Comparison of ENCODE assay signal across 8 cellular contexts in the genomic region with DNA sequence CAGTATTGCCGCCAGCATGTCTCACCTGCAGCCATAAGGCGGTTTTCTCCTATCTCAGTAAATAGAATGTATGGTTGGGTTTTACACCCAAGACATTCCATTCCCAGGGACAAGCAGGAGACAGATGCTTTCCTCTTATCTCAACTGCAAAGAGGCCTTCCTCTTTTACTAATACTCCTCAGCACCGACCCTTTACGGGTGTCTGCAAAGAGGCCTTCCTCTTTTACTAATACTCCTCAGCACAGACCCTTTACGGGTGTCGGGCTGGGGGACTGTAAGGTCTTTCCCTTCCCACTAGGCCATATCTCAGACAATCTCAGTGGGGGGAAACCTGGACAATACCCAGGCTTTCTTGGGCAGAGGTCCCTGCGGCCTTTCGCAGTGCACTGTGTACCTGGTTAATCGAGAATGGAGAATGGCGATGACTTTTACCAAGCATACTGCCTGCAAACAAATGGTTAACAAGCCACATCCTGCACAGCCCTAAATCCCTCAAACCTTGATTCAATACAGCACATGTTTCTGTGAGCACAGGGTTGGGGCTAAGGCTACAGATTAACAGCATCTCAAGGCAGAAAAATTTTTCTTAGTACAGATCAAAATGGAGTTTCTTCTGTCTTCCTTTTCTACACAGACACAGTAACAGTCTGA. TPM values are rescaled to one million over a fixed set of nuclear protein-coding genes. Genes with fewer than 3 reads are reported as not detected.
DNase-seq lines count a peak whose midpoint lies in the region; ATAC-seq and TF ChIP-seq lines count a peak whose summit lies in the region.
"Not testable (repeated sequence)": the region's sequence is repeated elsewhere in the genome, so short reads cannot be mapped to it uniquely, and the experiment has no call there.

No MANE protein-coding gene starts in this region.

- not testable (repeated sequence) for H3K27ac ChIP-seq in HCT116 (ENCODE audit: low read depth, low read length); muscle layer of colon (ENCODE audit: low read depth, low read length)
- H3K27ac ChIP-seq in OCI-LY7 (ENCODE audit: low read depth, low read length, poor library complexity, severe bottlenecking) = peak overlapping the region; percentile 3
- H3K27ac ChIP-seq in left ventricle myocardium inferior (replicated peaks) = peak overlapping the region; percentile 98

- H3K36me3 ChIP-seq in HCT116 (ENCODE audit: control insufficient read depth in 1 of 2, insufficient read depth in 2 of 2, low read length in 2 of 2) = not testable (repeated sequence)
- H3K36me3 ChIP-seq in OCI-LY7 (ENCODE audit: insufficient read depth, low read length) = peaks cover 37% of the 10 kb centered on the region
- peaks cover 51% of the 10 kb centered on the region for H3K36me3 ChIP-seq in left ventricle myocardium inferior
- H3K36me3 ChIP-seq in muscle layer of colon (ENCODE audit: insufficient read depth, low read length) = peaks cover 38% of the 10 kb centered on the region

- peaks cover 12% of the 10 kb centered on the region for H3K79me2 ChIP-seq in HCT116 (ENCODE audit: insufficient read depth, low read length)
- peaks cover 14% of the 10 kb centered on the region; the same call in 1 of the 2 replicates for H3K79me2 ChIP-seq in OCI-LY7 (ENCODE audit: insufficient read depth, low read depth, low read length)

- peaks cover 44% of the 10 kb centered on the region for H3K36me3 Mint-ChIP-seq in activated CD8-positive, alpha-beta T cell treated with anti-CD3 and anti-CD28 coated beads for 36 hours (ENCODE audit: low read depth)
- H3K36me3 Mint-ChIP-seq in central memory CD8-positive, alpha-beta T cell (ENCODE audit: insufficient read depth) = peaks cover 17% of the 10 kb centered on the region

- not testable (repeated sequence) for TF ChIP-seq CTCF in AG10803 (conservative IDR thresholded peaks at IDR 0.05; ENCODE audit: low read length); HCT116 (IDR thresholded peaks at IDR 0.05 in 2 of 3, conservative IDR thresholded peaks at IDR 0.05 in 1 of 3; ENCODE audit: borderline replicate concordance in 1 of 3, insufficient read depth in 1 of 3, low read depth in 2 of 3, low read length in 2 of 3); OCI-LY7 (conservative IDR thresholded peaks at IDR 0.05; ENCODE audit: low read length); activated CD8-positive, alpha-beta T cell treated with anti-CD3 and anti-CD28 coated beads for 36 hours (IDR thresholded peaks at IDR 0.05); left ventricle myocardium inferior (IDR thresholded peaks at IDR 0.05; ENCODE audit: borderline replicate concordance)

- H3K4me3 Mint-ChIP-seq in activated CD8-positive, alpha-beta T cell treated with anti-CD3 and anti-CD28 coated beads for 36 hours = peak overlapping the region; percentile 92
- peak overlapping the region; percentile 95 for H3K4me3 Mint-ChIP-seq in central memory CD8-positive, alpha-beta T cell

- TSS peak; percentile 39 for BruUV-seq in HCT116 (replicated peaks; lab: Mats Ljungman, UMichigan)
- not testable (repeated sequence) for BruUV-seq in OCI-LY7 (replicated peaks; lab: Mats Ljungman, UMichigan)

- H3K9ac ChIP-seq in HCT116 (ENCODE audit: low read length) = peak overlapping the region; percentile 76
- H3K9ac ChIP-seq in muscle layer of colon (ENCODE audit: low read length) = peak overlapping the region; percentile 67

- peak overlapping the region; percentile 87 for H3K4me2 ChIP-seq in HCT116 (ENCODE audit: low read length)
- H3K4me2 ChIP-seq in OCI-LY7 (ENCODE audit: low read length) = peak overlapping the region; percentile 97

- H3K9me2 ChIP-seq in HCT116 (ENCODE audit: insufficient read depth); OCI-LY7 (ENCODE audit: insufficient read depth, low read length): not testable (repeated sequence)

- RAD21 ChIA-PET in HCT116 (lab: Charles Lee; ENCODE audit: low non-redundant PET in 1 of 2, low total read pairs in 2 of 2, uncharacterized antibody in 2 of 2, unreplicated experiment in 2 of 2) = not testable (repeated sequence)

- H3K4me3 ChIP-seq in AG10803 (ENCODE audit: low read length) (peak overlapping the region; percentile 82), HCT116 (replicated peaks in 1 of 2; ENCODE audit: low read depth in 1 of 2, low read length in 2 of 2) (peak overlapping the region; percentile 87 to 91), OCI-LY7 (ENCODE audit: low read depth, low read length, poor library complexity, severe bottlenecking) (peak overlapping the region; percentile 95), left ventricle myocardium inferior (peak overlapping the region; percentile 91), muscle layer of colon (ENCODE audit: low read depth in 1 of 2, low read length in 2 of 2) (peak overlapping the region; percentile 77 to 89)

- H2AFZ ChIP-seq in HCT116 (ENCODE audit: low read depth, low read length, poor library complexity, severe bottlenecking) = not testable (repeated sequence)
- peak overlapping the region; percentile 58; the same call in 1 of the 2 replicates for H2AFZ ChIP-seq in OCI-LY7 (ENCODE audit: low read length)

- not testable (repeated sequence) for H3K27me3 Mint-ChIP-seq in activated CD8-positive, alpha-beta T cell treated with anti-CD3 and anti-CD28 coated beads for 36 hours; central memory CD8-positive, alpha-beta T cell

- not testable (repeated sequence) for TF ChIP-seq RAD21 in HCT116 (IDR thresholded peaks at IDR 0.05; ENCODE audit: low read depth)

- H4K20me1 ChIP-seq in HCT116 (ENCODE audit: insufficient read depth); OCI-LY7 (ENCODE audit: insufficient read depth, low read length): not testable (repeated sequence)

- not testable (repeated sequence) for ATAC-seq in HCT116; activated CD8-positive, alpha-beta T cell treated with anti-CD3 and anti-CD28 coated beads for 36 hours; central memory CD8-positive, alpha-beta T cell (replicated peaks; ENCODE audit: extremely low read depth, poor library complexity, severe bottlenecking)

- POLR2A ChIA-PET in HCT116 (lab: Charles Lee) = not testable (repeated sequence)
- POLR2A ChIA-PET in OCI-LY7 (lab: Charles Lee) = interaction anchor here (4.8 kb wide), 1 partner anchor 29 kb away, joined by 42 read pairs; a partner anchor contains a TSS
- POLR2A ChIA-PET in activated CD8-positive, alpha-beta T cell treated with anti-CD3 and anti-CD28 coated beads for 36 hours (lab: Charles Lee) = interaction anchor here (0.8 to 5.0 kb wide), 4 partner anchors 8 to 320 kb away, joined by 3 to 67 read pairs (median 6); a partner anchor contains a TSS

- peaks cover 52% of the 10 kb centered on the region for H3K4me1 Mint-ChIP-seq in activated CD8-positive, alpha-beta T cell treated with anti-CD3 and anti-CD28 coated beads for 36 hours (ENCODE audit: low read depth)
- peaks cover 79% of the 10 kb centered on the region for H3K4me1 Mint-ChIP-seq in central memory CD8-positive, alpha-beta T cell

- H3K4me1 ChIP-seq in HCT116 (ENCODE audit: control insufficient read depth in 1 of 2, insufficient read depth in 2 of 2, low read length in 2 of 2) (peaks cover 30 to 59% of the 10 kb centered on the region in 2 experiments), OCI-LY7 (ENCODE audit: insufficient read depth, low read length, poor library complexity, severe bottlenecking) (peaks cover 29% of the 10 kb centered on the region), left ventricle myocardium inferior (peaks cover 92% of the 10 kb centered on the region), muscle layer of colon (ENCODE audit: insufficient read depth, low read length) (peaks cover 29% of the 10 kb centered on the region)

- H3K9me3 Mint-ChIP-seq in activated CD8-positive, alpha-beta T cell treated with anti-CD3 and anti-CD28 coated beads for 36 hours; central memory CD8-positive, alpha-beta T cell: not testable (repeated sequence)

- DNase-seq in AG10803 (ENCODE audit: low read depth); HCT116 (ENCODE audit: low read depth, low spot score); central memory CD8-positive, alpha-beta T cell (ENCODE audit: low spot score in 2 of 2); left ventricle myocardium inferior: not testable (repeated sequence)
- DNase-seq in OCI-LY7 (ENCODE audit: low spot score) = peak; percentile 31
- DNase-seq in activated CD8-positive, alpha-beta T cell treated with anti-CD3 and anti-CD28 coated beads for 36 hours = peak; percentile 56
- peak; percentile 16 for DNase-seq in stimulated activated CD4-positive, alpha-beta T cell treated with anti-CD3 and anti-CD28 coated beads, Interleukin-4, amount 100 ng/mL, for 24 hours

- TF ChIP-seq POLR2A in HCT116 (IDR thresholded peaks at IDR 0.05; ENCODE audit: borderline replicate concordance, extremely low read depth, insufficient read depth, insufficient read length) = not testable (repeated sequence)

- intact Hi-C loops in HCT116 (cut with micrococcal nuclease) = loop anchor here (2.0 to 10.0 kb wide), 2 partner anchors 29 to 319 kb away; a partner anchor contains a TSS
- intact Hi-C loops in OCI-LY7 (cut with micrococcal nuclease; ENCODE audit: unreplicated experiment); left ventricle myocardium inferior (cut with micrococcal nuclease): not testable (repeated sequence)
- intact Hi-C loops in activated CD8-positive, alpha-beta T cell treated with anti-CD3 and anti-CD28 coated beads for 36 hours (cut with micrococcal nuclease) = loop anchor here (2.0 to 10.0 kb wide), 2 partner anchors 29 to 209 kb away; a partner anchor contains a TSS

- CTCF ChIA-PET in HCT116 (lab: Charles Lee) = interaction anchor here (1.5 kb wide), 1 partner anchor 29 kb away, joined by 4 read pairs; a partner anchor contains a TSS
- CTCF ChIA-PET in OCI-LY7 (lab: Charles Lee; ENCODE audit: unreplicated experiment) = not testable (repeated sequence)
- CTCF ChIA-PET in activated CD8-positive, alpha-beta T cell treated with anti-CD3 and anti-CD28 coated beads for 36 hours (lab: Charles Lee) = interaction anchor here (0.5 to 5.1 kb wide), 3 partner anchors 29 to 211 kb away, joined by 3 to 31 read pairs (median 10); a partner anchor contains a TSS

- not testable (repeated sequence) for H3K27me3 ChIP-seq in HCT116 (ENCODE audit: insufficient read depth, low read length); left ventricle myocardium inferior (ENCODE audit: low read depth); muscle layer of colon (ENCODE audit: control insufficient read depth in 1 of 2, insufficient read depth in 2 of 2, low read length in 2 of 2)

- H3K27ac Mint-ChIP-seq in activated CD8-positive, alpha-beta T cell treated with anti-CD3 and anti-CD28 coated beads for 36 hours = peak overlapping the region; percentile 98
- peak overlapping the region; percentile 98 for H3K27ac Mint-ChIP-seq in central memory CD8-positive, alpha-beta T cell (ENCODE audit: low read depth)

- not testable (repeated sequence) for H3K9me3 ChIP-seq in HCT116 (ENCODE audit: control insufficient read depth in 1 of 2, insufficient read depth in 1 of 2, low read depth in 1 of 2, low read length in 2 of 2); OCI-LY7 (ENCODE audit: low read length); left ventricle myocardium inferior (replicated peaks); muscle layer of colon (ENCODE audit: low read length)

RNA-seq across cellular contexts. Expression of a gene that starts 1.2 kb away (rescaled TPM):
- total RNA-seq in HCT116 (2021; ENCODE audit: unreplicated experiment) (49.0 TPM), OCI-LY7 (2022) (45.3 and 50.3 TPM in 2 replicates), left ventricle myocardium inferior (120 TPM)
- polyA plus RNA-seq in HCT116 (2012) = 44.2 and 46.8 TPM in 2 replicates
- 13.3 and 13.9 TPM in 2 replicates for total RNA-seq in OCI-LY7 (2014; rRNA removed; shearing (Covaris generic))
- total RNA-seq in activated CD8-positive, alpha-beta T cell treated with anti-CD3 and anti-CD28 coated beads for 36 hours = 10 to 100 TPM; 70.1 to 72.0 TPM

RNA-seq across cellular contexts. Expression of a gene that starts 2.7 kb away (rescaled TPM):
- total RNA-seq in HCT116 (2021; ENCODE audit: unreplicated experiment) (14.8 TPM), OCI-LY7 (2022) (28.6 and 29.4 TPM in 2 replicates), left ventricle myocardium inferior (6.9 TPM)
- 14.3 and 14.4 TPM in 2 replicates for polyA plus RNA-seq in HCT116 (2012)
- 8.8 and 16.3 TPM in 2 replicates for total RNA-seq in OCI-LY7 (2014; rRNA removed; shearing (Covaris generic))
- 10 to 100 TPM; 29.3 to 31.8 TPM for total RNA-seq in activated CD8-positive, alpha-beta T cell treated with anti-CD3 and anti-CD28 coated beads for 36 hours

RNA-seq across cellular contexts. Expression of a gene that starts 29.6 kb away (rescaled TPM):
- 35.1 TPM for total RNA-seq in HCT116 (2021; ENCODE audit: unreplicated experiment)
- polyA plus RNA-seq in HCT116 (2012) = 16.8 and 18.9 TPM in 2 replicates
- 21.4 and 22.4 TPM in 2 replicates for total RNA-seq in OCI-LY7 (2014; rRNA removed; shearing (Covaris generic))
- total RNA-seq in OCI-LY7 (2022) = 42.7 and 43.7 TPM in 2 replicates
- total RNA-seq in activated CD8-positive, alpha-beta T cell treated with anti-CD3 and anti-CD28 coated beads for 36 hours = 10 to 100 TPM; 56.5 to 57.9 TPM
- total RNA-seq in left ventricle myocardium inferior = 22.9 TPM
